ENCODE assay signal across 21 cellular contexts in the genomic region with DNA sequence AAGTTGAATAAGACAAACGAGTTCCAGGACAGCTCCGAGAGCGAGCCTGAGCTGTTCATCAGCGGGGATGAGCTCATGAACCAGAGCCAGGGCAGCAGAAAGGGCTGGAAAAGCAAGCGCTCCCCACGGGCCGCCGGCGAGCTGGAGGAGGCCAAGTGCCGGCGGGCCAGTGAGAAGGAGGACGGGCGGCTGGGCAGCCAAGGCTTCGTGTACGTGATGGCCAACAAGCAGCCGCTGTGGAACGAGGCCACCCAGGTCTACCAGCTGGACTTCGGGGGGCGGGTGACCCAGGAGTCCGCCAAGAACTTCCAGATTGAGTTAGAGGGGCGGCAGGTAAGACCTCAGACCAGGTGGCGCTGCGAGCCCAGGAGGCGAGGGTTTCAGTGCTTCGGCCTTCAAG.
"Had no signal": no experiment of that assay in that cellular context is flagged by ENCODE, and none has a peak within 500 bp of the region (broad histone marks: within the 10 kb centered on the region; RNA-seq: fewer than 3 reads in every experiment).

No MANE protein-coding gene starts in this region.

- ATAC-seq: effector memory CD8-positive, alpha-beta T cell; left colon; left ventricle myocardium superior; stimulated activated naive B cell treated with anti-CD40 and anti-IgM and Interleukin-4, amounts not matched to agents 10 μg/mL and 1 μg/mL and 100 μg/mL, for 72 hours had no signal

- H3K27ac Mint-ChIP-seq: dendritic cell treated with granulocyte-macrophage colony-stimulating factor and Interleukin-4, amounts not matched to agents 40 ng/mL and 50 ng/mL, for 4 days; stimulated activated naive B cell treated with anti-CD40 and anti-IgM and Interleukin-4, amounts not matched to agents 10 μg/mL and 1 μg/mL and 100 μg/mL, for 72 hours; stimulated activated naive CD8-positive, alpha-beta T cell treated with anti-CD3 and anti-CD28 coated beads, Interleukin-15, amount 100 ng/mL, for 72 hours; type B pancreatic cell had no signal

- H3K27me3 ChIP-seq: hepatocyte, sigmoid colon, uterus had no signal

- DNase-seq: effector memory CD8-positive, alpha-beta T cell; erythroblast; foreskin melanocyte; left colon; left ventricle myocardium superior; mesendoderm; naive B cell; sigmoid colon; stimulated activated CD4-positive, alpha-beta T cell treated with anti-CD3 and anti-CD28 coated beads, Interleukin-2, amount 100 ng/mL, for 24 hours; stimulated activated CD4-positive, alpha-beta T cell treated with anti-CD3 and anti-CD28 coated beads, Interleukin-4, amount 100 ng/mL, for 4 hours; stimulated activated naive B cell treated with anti-CD40 and anti-IgM and Interleukin-4, amounts not matched to agents 10 μg/mL and 1 μg/mL and 100 μg/mL, for 72 hours; stimulated activated naive CD8-positive, alpha-beta T cell treated with anti-CD3 and anti-CD28 coated beads, Interleukin-15, amount 100 ng/mL, for 72 hours; substantia nigra; uterus had no signal

- H3K36me3 ChIP-seq: uterus had no signal

- H3K9me3 Mint-ChIP-seq: dendritic cell treated with granulocyte-macrophage colony-stimulating factor and Interleukin-4, amounts not matched to agents 40 ng/mL and 50 ng/mL, for 4 days; effector memory CD8-positive, alpha-beta T cell; naive B cell; nephron; stimulated activated naive B cell treated with anti-CD40 and anti-IgM and Interleukin-4, amounts not matched to agents 10 μg/mL and 1 μg/mL and 100 μg/mL, for 72 hours; stimulated activated naive CD8-positive, alpha-beta T cell treated with anti-CD3 and anti-CD28 coated beads, Interleukin-15, amount 100 ng/mL, for 72 hours; type B pancreatic cell had no signal

- H3K4me1 Mint-ChIP-seq: stimulated activated naive B cell treated with anti-CD40 and anti-IgM and Interleukin-4, amounts not matched to agents 10 μg/mL and 1 μg/mL and 100 μg/mL, for 72 hours; stimulated activated naive CD8-positive, alpha-beta T cell treated with anti-CD3 and anti-CD28 coated beads, Interleukin-15, amount 100 ng/mL, for 72 hours had no signal

- H3K4me3 Mint-ChIP-seq: dendritic cell treated with granulocyte-macrophage colony-stimulating factor and Interleukin-4, amounts not matched to agents 40 ng/mL and 50 ng/mL, for 4 days; naive B cell; nephron; stimulated activated naive B cell treated with anti-CD40 and anti-IgM and Interleukin-4, amounts not matched to agents 10 μg/mL and 1 μg/mL and 100 μg/mL, for 72 hours; stimulated activated naive CD8-positive, alpha-beta T cell treated with anti-CD3 and anti-CD28 coated beads, Interleukin-15, amount 100 ng/mL, for 72 hours; type B pancreatic cell had no signal

- H3K4me3 ChIP-seq: hepatocyte, lung, sigmoid colon, skin epidermis, thoracic aorta, uterus had no signal

- H3K27me3 Mint-ChIP-seq: dendritic cell treated with granulocyte-macrophage colony-stimulating factor and Interleukin-4, amounts not matched to agents 40 ng/mL and 50 ng/mL, for 4 days; effector memory CD8-positive, alpha-beta T cell; naive B cell; stimulated activated naive B cell treated with anti-CD40 and anti-IgM and Interleukin-4, amounts not matched to agents 10 μg/mL and 1 μg/mL and 100 μg/mL, for 72 hours; stimulated activated naive CD8-positive, alpha-beta T cell treated with anti-CD3 and anti-CD28 coated beads, Interleukin-15, amount 100 ng/mL, for 72 hours; type B pancreatic cell had no signal
